In the genomic region with DNA sequence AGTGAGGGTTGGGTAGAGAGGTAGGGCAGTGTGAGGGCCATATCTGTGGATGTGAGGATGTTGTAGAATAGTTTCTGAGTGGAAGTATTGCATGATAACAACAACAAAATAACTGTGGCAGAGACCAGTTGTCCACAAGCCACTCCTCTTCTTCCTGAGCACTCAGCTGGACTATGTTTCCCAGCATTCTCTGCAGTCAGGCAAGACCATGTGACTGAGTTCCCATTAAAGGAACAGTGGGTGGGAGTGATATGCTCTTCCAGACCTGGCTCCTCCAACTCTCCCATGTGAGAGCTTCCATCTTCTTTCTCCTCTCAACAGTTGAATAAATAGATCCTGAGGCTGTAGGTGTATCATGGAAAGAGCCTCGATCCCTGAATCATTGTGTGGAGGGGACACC, we compare ENCODE assay signal across 3 cellular contexts.
TF ChIP-seq lines count a peak whose summit lies in the region.

No MANE protein-coding gene starts in this region.

TF ChIP-seq in SK-N-SH, 30 proteins besides CTCF, POLR2A, EP300 and RAD21 (continued from another document):
- TF ChIP-seq, protein P1, sequence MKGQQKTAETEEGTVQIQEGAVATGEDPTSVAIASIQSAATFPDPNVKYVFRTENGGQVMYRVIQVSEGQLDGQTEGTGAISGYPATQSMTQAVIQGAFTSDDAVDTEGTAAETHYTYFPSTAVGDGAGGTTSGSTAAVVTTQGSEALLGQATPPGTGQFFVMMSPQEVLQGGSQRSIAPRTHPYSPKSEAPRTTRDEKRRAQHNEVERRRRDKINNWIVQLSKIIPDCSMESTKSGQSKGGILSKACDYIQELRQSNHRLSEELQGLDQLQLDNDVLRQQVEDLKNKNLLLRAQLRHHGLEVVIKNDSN (IDR thresholded peaks at IDR 0.05; ENCODE audit: borderline replicate concordance, low read depth), result 0 out of 2 replicates have a peak, but pooled peaks have one; percentile 8
- TF ChIP-seq, protein P2, sequence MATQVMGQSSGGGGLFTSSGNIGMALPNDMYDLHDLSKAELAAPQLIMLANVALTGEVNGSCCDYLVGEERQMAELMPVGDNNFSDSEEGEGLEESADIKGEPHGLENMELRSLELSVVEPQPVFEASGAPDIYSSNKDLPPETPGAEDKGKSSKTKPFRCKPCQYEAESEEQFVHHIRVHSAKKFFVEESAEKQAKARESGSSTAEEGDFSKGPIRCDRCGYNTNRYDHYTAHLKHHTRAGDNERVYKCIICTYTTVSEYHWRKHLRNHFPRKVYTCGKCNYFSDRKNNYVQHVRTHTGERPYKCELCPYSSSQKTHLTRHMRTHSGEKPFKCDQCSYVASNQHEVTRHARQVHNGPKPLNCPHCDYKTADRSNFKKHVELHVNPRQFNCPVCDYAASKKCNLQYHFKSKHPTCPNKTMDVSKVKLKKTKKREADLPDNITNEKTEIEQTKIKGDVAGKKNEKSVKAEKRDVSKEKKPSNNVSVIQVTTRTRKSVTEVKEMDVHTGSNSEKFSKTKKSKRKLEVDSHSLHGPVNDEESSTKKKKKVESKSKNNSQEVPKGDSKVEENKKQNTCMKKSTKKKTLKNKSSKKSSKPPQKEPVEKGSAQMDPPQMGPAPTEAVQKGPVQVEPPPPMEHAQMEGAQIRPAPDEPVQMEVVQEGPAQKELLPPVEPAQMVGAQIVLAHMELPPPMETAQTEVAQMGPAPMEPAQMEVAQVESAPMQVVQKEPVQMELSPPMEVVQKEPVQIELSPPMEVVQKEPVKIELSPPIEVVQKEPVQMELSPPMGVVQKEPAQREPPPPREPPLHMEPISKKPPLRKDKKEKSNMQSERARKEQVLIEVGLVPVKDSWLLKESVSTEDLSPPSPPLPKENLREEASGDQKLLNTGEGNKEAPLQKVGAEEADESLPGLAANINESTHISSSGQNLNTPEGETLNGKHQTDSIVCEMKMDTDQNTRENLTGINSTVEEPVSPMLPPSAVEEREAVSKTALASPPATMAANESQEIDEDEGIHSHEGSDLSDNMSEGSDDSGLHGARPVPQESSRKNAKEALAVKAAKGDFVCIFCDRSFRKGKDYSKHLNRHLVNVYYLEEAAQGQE (IDR thresholded peaks at IDR 0.05; ENCODE audit: low read depth, low read length), result no peak
- TF ChIP-seq RFX5 (IDR thresholded peaks at IDR 0.05; ENCODE audit: low read length), result no peak

TF ChIP-seq in SK-N-SH treated with all-trans-retinoic acid at 6 μM for 48 hours, 23 proteins besides CTCF, POLR2A, EP300 and RAD21:
- TF ChIP-seq, protein P3, sequence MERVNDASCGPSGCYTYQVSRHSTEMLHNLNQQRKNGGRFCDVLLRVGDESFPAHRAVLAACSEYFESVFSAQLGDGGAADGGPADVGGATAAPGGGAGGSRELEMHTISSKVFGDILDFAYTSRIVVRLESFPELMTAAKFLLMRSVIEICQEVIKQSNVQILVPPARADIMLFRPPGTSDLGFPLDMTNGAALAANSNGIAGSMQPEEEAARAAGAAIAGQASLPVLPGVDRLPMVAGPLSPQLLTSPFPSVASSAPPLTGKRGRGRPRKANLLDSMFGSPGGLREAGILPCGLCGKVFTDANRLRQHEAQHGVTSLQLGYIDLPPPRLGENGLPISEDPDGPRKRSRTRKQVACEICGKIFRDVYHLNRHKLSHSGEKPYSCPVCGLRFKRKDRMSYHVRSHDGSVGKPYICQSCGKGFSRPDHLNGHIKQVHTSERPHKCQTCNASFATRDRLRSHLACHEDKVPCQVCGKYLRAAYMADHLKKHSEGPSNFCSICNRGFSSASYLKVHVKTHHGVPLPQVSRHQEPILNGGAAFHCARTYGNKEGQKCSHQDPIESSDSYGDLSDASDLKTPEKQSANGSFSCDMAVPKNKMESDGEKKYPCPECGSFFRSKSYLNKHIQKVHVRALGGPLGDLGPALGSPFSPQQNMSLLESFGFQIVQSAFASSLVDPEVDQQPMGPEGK (CRISPR knock-in tag; IDR thresholded peaks at IDR 0.05; ENCODE audit: borderline replicate concordance), result no peak
- TF ChIP-seq BACH2 (CRISPR knock-in tag; IDR thresholded peaks at IDR 0.05; ENCODE audit: borderline replicate concordance) (no peak), GLIS3 (CRISPR knock-in tag; IDR thresholded peaks at IDR 0.05) (no peak), ZFP30 (CRISPR knock-in tag; IDR thresholded peaks at IDR 0.05) (no peak), ZFP3 (CRISPR knock-in tag; IDR thresholded peaks at IDR 0.05) (no peak), ESRRG (CRISPR knock-in tag; IDR thresholded peaks at IDR 0.05) (no peak)

TF ChIP-seq in WTC11, 78 proteins besides CTCF, POLR2A, EP300 and RAD21 (continued from another document):
- no peak for TF ChIP-seq JUN (CRISPR knock-in tag; IDR thresholded peaks at IDR 0.05)
- TF ChIP-seq USF2 (CRISPR knock-in tag; IDR thresholded peaks at IDR 0.05), result peak; percentile 78
